In the genomic region with DNA sequence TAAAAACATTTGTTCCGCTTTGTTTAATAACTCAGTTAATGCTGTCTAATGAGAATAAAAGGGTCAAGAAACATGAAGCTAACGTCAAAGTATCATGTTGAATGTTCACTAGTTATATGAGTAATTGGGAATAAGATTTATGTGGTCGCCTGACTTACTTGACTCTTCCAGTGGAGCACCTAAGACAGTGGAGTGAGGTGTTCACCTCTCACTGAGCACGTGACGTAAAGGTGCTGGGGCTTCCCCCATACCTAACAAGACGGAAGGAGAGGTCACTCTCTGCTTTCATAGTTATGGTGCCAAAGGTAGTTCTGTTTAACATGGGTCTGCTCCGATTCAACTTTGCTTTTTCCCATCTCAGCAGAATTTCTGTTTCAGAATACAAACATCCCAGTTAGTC, we compare ENCODE assay signal across 9 cellular contexts. TPM values are rescaled to one million over a fixed set of nuclear protein-coding genes. Genes with fewer than 3 reads are reported as not detected.
A peak's percentile ranks its signal among the peaks of the same experiment; 100 is the strongest.
DNase-seq lines count a peak whose midpoint lies in the region; ATAC-seq, FAIRE-seq and TF ChIP-seq lines count a peak whose summit lies in the region.
"Had no signal": no experiment of that assay in that cellular context is flagged by ENCODE, and none has a peak within 500 bp of the region (broad histone marks: within the 10 kb centered on the region; RNA-seq: fewer than 3 reads in every experiment).

No MANE protein-coding gene starts in this region.

- no peaks in the 10 kb centered on the region for H4K20me1 ChIP-seq in HepG2 (ENCODE audit: insufficient read depth, low read length)

- H3K4me2 ChIP-seq in HepG2 (ENCODE audit: low read depth, low read length): no peak overlapping the region

- H3K9ac ChIP-seq in HepG2 (ENCODE audit: insufficient read depth, low read depth, low read length): no peak overlapping the region

- H3K79me2 ChIP-seq in HepG2 (ENCODE audit: insufficient read depth, low read length): no peaks in the 10 kb centered on the region

- CTCF ChIA-PET in HepG2 (lab: Yijun Ruan, JAX; ENCODE audit: low intra/inter-chr PET ratio, low total read pairs): no interaction called here

- WGBS in HepG2 (ENCODE audit: low lambda C conversion rate): 57% methylated on average over 7 of the region's 7 CpGs
- 87 to 93% methylated on average over 4 to 7 of the region's 7 CpGs for WGBS in gastroesophageal sphincter (ENCODE audit: low coverage in 1 of 2), 2 donors

- DNase-seq in HepG2 (ENCODE audit: low spot score): no peak
- DNase-seq in UCSD-AML1 (lab: John Stamatoyannopoulos, UW; ENCODE audit: unreplicated experiment): no peak
- DNase-seq in NCI-H2196 treated with DMSO at 0.1 percent for 48 hours (lab: John Stamatoyannopoulos, UW; ENCODE audit: unreplicated experiment): no peak
- no peak for DNase-seq in SW480 (ENCODE audit: low spot score)
- DNase-seq: gastrocnemius medialis had no signal

- H3K9me3 ChIP-seq in HepG2 (ENCODE audit: low read length) (no peaks in the 10 kb centered on the region), gastroesophageal sphincter (no peaks in the 10 kb centered on the region)
- H3K9me3 ChIP-seq: gastrocnemius medialis had no signal

- POLR2A ChIA-PET in HepG2 (lab: Yijun Ruan, JAX): no interaction called here

- FAIRE-seq in HepG2 (lab: Jason Lieb, UNC): no peak

- 0 out of 2 replicates have a peak, but pooled peaks cover 7% of the 10 kb centered on the region for H3K4me1 ChIP-seq in HepG2 (ENCODE audit: insufficient read depth, low read length)
- H3K4me1 ChIP-seq in gastroesophageal sphincter: no peaks in the 10 kb centered on the region

- H3K27ac ChIP-seq in HepG2 (ENCODE audit: extremely low read length, insufficient read depth, low read length) (no peak overlapping the region), gastroesophageal sphincter (no peak overlapping the region)
- H3K27ac ChIP-seq: gastrocnemius medialis had no signal

- in situ Hi-C loops in HepG2 (cut with HindIII; ENCODE audit: extremely low pct_ligation_motif_present, low pct_unique_long_range_greater_than_20kb): loop anchor here (5.0 to 25.0 kb wide), 2 partner anchors 304 to 454 kb away; a partner anchor contains a TSS

- ATAC-seq in GM18511 (IDR thresholded peaks at IDR 0.05; ENCODE audit: unreplicated experiment) (peak; percentile 64), GM21447 (IDR thresholded peaks at IDR 0.05; ENCODE audit: unreplicated experiment) (peak; percentile 57), HG03439 (IDR thresholded peaks at IDR 0.05; ENCODE audit: unreplicated experiment) (peak; percentile 67), HepG2 (no peak), gastroesophageal sphincter (no peak)
- ATAC-seq: gastrocnemius medialis had no signal

- intact Hi-C loops in HepG2 (cut with micrococcal nuclease; ENCODE audit: unreplicated experiment): loop anchor here (5.0 kb wide), 1 partner anchor 79 kb away; no protein-coding TSS in a partner anchor

- no peak for TF ChIP-seq RAD21 in HepG2 (CRISPR knock-in tag; IDR thresholded peaks at IDR 0.05)

- no peaks in the 10 kb centered on the region for H3K36me3 ChIP-seq in HepG2 (replicated peaks in 1 of 2; ENCODE audit: control insufficient read depth in 1 of 2, insufficient read depth in 2 of 2, low read length in 2 of 2)
- H3K36me3 ChIP-seq in gastroesophageal sphincter: no peaks in the 10 kb centered on the region
- H3K36me3 ChIP-seq: gastrocnemius medialis had no signal

- no TSS peak for BruUV-seq in HepG2 (replicated peaks; lab: Mats Ljungman, UMichigan)

- no peaks in the 10 kb centered on the region; a peak in 1 of 5 replicates for H3K27me3 ChIP-seq in HepG2 (ENCODE audit: control insufficient read depth in 1 of 2, insufficient read depth in 2 of 2, low read length in 2 of 2)
- H3K27me3 ChIP-seq in gastroesophageal sphincter: peaks cover 11% of the 10 kb centered on the region
- H3K27me3 ChIP-seq: gastrocnemius medialis had no signal

- no peak overlapping the region for H2AFZ ChIP-seq in HepG2 (ENCODE audit: low read length)

- no peak for TF ChIP-seq EP300 in HepG2 (IDR thresholded peaks at IDR 0.05; ENCODE audit: low read depth in 2 of 2, low read length in 2 of 2)
- no peak for TF ChIP-seq EP300 in HepG2 (CRISPR knock-in tag; IDR thresholded peaks at IDR 0.05; ENCODE audit: borderline replicate concordance)
- TF ChIP-seq EP300 in gastroesophageal sphincter (IDR thresholded peaks at IDR 0.05): no peak

- H3K4me3 ChIP-seq in HepG2 (replicated peaks in 1 of 3; ENCODE audit: insufficient read depth in 1 of 3, low read depth in 2 of 3, low read length in 3 of 3) (no peak overlapping the region), gastroesophageal sphincter (no peak overlapping the region)

- TF ChIP-seq CTCF in HepG2 (CRISPR knock-in tag; IDR thresholded peaks at IDR 0.05) (no peak), gastroesophageal sphincter (IDR thresholded peaks at IDR 0.05) (no peak)

- TF ChIP-seq POLR2A in HepG2 (IDR thresholded peaks at IDR 0.05; ENCODE audit: insufficient read depth in 1 of 2, low read depth in 2 of 2, low read length in 2 of 2) (no peak), gastroesophageal sphincter (IDR thresholded peaks at IDR 0.05) (no peak)

TF ChIP-seq in HepG2, 621 proteins besides CTCF, POLR2A, EP300 and RAD21:
- TF ChIP-seq ZNF879 (CRISPR knock-in tag; IDR thresholded peaks at IDR 0.05) (no peak), MAFK (conservative IDR thresholded peaks at IDR 0.05 in 1 of 2, IDR thresholded peaks at IDR 0.05 in 1 of 2; ENCODE audit: low read length in 2 of 2) (peak; percentile 36 to 49; a peak in 3 of 4 replicates)

RNA-seq across cellular contexts. Expression of a gene that starts 0.7 kb away (rescaled TPM):
- total RNA-seq in HepG2 (2016; rRNA removed; fragmentation: Illumina TruSeq; extraction: Trizol) (not detected in 2 replicates), gastroesophageal sphincter (1 to 10 TPM in 2 of 4 donors, under 1 TPM in 1, not detected in 1; 0.62 to 3.1 (median 1.1) TPM)
- total RNA-seq in HepG2 (2016; cell fraction: cytosol; rRNA removed; fragmentation: Illumina TruSeq; extraction: Trizol; ENCODE audit: low read depth): not detected in 2 replicates
- total RNA-seq in HepG2 (2016; cell fraction: insoluble cytoplasmic fraction; rRNA removed; fragmentation: Illumina TruSeq; extraction: Trizol): not detected in 2 replicates
- total RNA-seq in HepG2 (2016; cell fraction: membrane; rRNA removed; fragmentation: Illumina TruSeq; extraction: Trizol): not detected in 2 replicates
- not detected in 2 replicates for total RNA-seq in HepG2 (2016; cell fraction: nucleus; rRNA removed; fragmentation: Illumina TruSeq; extraction: Trizol)
- polyA plus RNA-seq in HepG2 (2011; rRNA removed): 0.01 TPM in 2 replicates
- polyA plus RNA-seq in HepG2 (2011; cell fraction: cytosol; rRNA removed): 0.12 TPM in 1 of 2 replicates, not detected in the other
- not detected in 2 replicates for polyA plus RNA-seq in HepG2 (2011; cell fraction: nucleus; rRNA removed)
- 0.07 and 0.08 TPM in 2 replicates for polyA plus RNA-seq in HepG2 (2012)
- polyA plus RNA-seq in HepG2 (2016; cell fraction: cytosol; fragmentation: Illumina TruSeq; extraction: Trizol; ENCODE audit: low read depth): not detected in 2 replicates
- not detected in 2 replicates for polyA plus RNA-seq in HepG2 (2016; cell fraction: insoluble cytoplasmic fraction; fragmentation: Illumina TruSeq; extraction: Trizol; ENCODE audit: low read depth)
- polyA plus RNA-seq in HepG2 (2016; cell fraction: membrane; fragmentation: Illumina TruSeq; extraction: Trizol; ENCODE audit: low read depth): not detected in 2 replicates
- polyA plus RNA-seq in HepG2 (2016; cell fraction: nucleus; fragmentation: Illumina TruSeq; extraction: Trizol; ENCODE audit: insufficient read depth, low read depth): not detected in 2 replicates
- polyA minus RNA-seq in HepG2 (2011; rRNA and poly(A)+ RNA removed; ENCODE audit: low replicate concordance): not detected in 2 replicates
- polyA minus RNA-seq in HepG2 (2011; cell fraction: cytosol; rRNA and poly(A)+ RNA removed): not detected in 2 replicates
- not detected in 2 replicates for polyA minus RNA-seq in HepG2 (2011; cell fraction: nucleus; rRNA and poly(A)+ RNA removed)

RNA-seq across cellular contexts. Expression of a gene that starts 13.3 kb away (rescaled TPM):
- total RNA-seq in HepG2 (2016; rRNA removed; fragmentation: Illumina TruSeq; extraction: Trizol) (152 and 211 TPM in 2 replicates), gastroesophageal sphincter (10 to 100 TPM; 61.4 to 96.5 (median 72.8) TPM)
- 15.1 and 15.5 TPM in 2 replicates for total RNA-seq in HepG2 (2016; cell fraction: cytosol; rRNA removed; fragmentation: Illumina TruSeq; extraction: Trizol; ENCODE audit: low read depth)
- 152 and 208 TPM in 2 replicates for total RNA-seq in HepG2 (2016; cell fraction: insoluble cytoplasmic fraction; rRNA removed; fragmentation: Illumina TruSeq; extraction: Trizol)
- 27.7 and 33.8 TPM in 2 replicates for total RNA-seq in HepG2 (2016; cell fraction: membrane; rRNA removed; fragmentation: Illumina TruSeq; extraction: Trizol)
- 70.8 and 71.1 TPM in 2 replicates for total RNA-seq in HepG2 (2016; cell fraction: nucleus; rRNA removed; fragmentation: Illumina TruSeq; extraction: Trizol)
- polyA plus RNA-seq in HepG2 (2011; rRNA removed): 31.6 and 39.2 TPM in 2 replicates
- polyA plus RNA-seq in HepG2 (2011; cell fraction: cytosol; rRNA removed): 30.2 and 38.1 TPM in 2 replicates
- polyA plus RNA-seq in HepG2 (2011; cell fraction: nucleus; rRNA removed): 15.4 and 16.2 TPM in 2 replicates
- 54.9 and 74.1 TPM in 2 replicates for polyA plus RNA-seq in HepG2 (2012)
- polyA plus RNA-seq in HepG2 (2016; cell fraction: cytosol; fragmentation: Illumina TruSeq; extraction: Trizol; ENCODE audit: low read depth): 12.8 and 13.3 TPM in 2 replicates
- 156 and 157 TPM in 2 replicates for polyA plus RNA-seq in HepG2 (2016; cell fraction: insoluble cytoplasmic fraction; fragmentation: Illumina TruSeq; extraction: Trizol; ENCODE audit: low read depth)
- polyA plus RNA-seq in HepG2 (2016; cell fraction: membrane; fragmentation: Illumina TruSeq; extraction: Trizol; ENCODE audit: low read depth): 17.9 and 20.9 TPM in 2 replicates
- 55.6 and 62.5 TPM in 2 replicates for polyA plus RNA-seq in HepG2 (2016; cell fraction: nucleus; fragmentation: Illumina TruSeq; extraction: Trizol; ENCODE audit: insufficient read depth, low read depth)
- polyA minus RNA-seq in HepG2 (2011; rRNA and poly(A)+ RNA removed; ENCODE audit: low replicate concordance): 24.3 and 75.2 TPM in 2 replicates
- 32.9 and 37.7 TPM in 2 replicates for polyA minus RNA-seq in HepG2 (2011; cell fraction: cytosol; rRNA and poly(A)+ RNA removed)
- polyA minus RNA-seq in HepG2 (2011; cell fraction: nucleus; rRNA and poly(A)+ RNA removed): 40.8 and 54.5 TPM in 2 replicates

Comparison
In these comparisons a context has a peak if more than half of its experiments do, and no peak if none do; other contexts are left out.
1. ATAC-seq: peak in GM18511 (single experiment), GM21447 (single experiment) and HG03439 (single experiment); none in HepG2 (single experiment) and gastroesophageal sphincter (single experiment).